Comparison of ENCODE assay signal across 25 cellular contexts in genomic region chr10:4151466-4151865, GRCh38.
A peak's percentile ranks its signal among the peaks of the same experiment; 100 is the strongest.
DNase-seq lines count a peak whose midpoint lies in the region; ATAC-seq, FAIRE-seq and TF ChIP-seq lines count a peak whose summit lies in the region.
"Had no signal": no experiment of that assay in that cellular context is flagged by ENCODE, and none has a peak within 500 bp of the region (broad histone marks: within the 10 kb centered on the region; RNA-seq: fewer than 3 reads in every experiment).

No MANE protein-coding gene starts in this region.

- ATAC-seq in heart right ventricle (no peak), upper lobe of right lung (peak; percentile 46)
- ATAC-seq in stimulated activated memory B cell treated with anti-CD40 and anti-IgM and Interleukin-4, amounts not matched to agents 10 μg/mL and 1 μg/mL and 100 μg/mL, for 72 hours = no peak
- ATAC-seq: psoas muscle had no signal

- no peak overlapping the region for H3K4me3 ChIP-seq in cardiac muscle cell
- no peak overlapping the region for H3K4me3 ChIP-seq in heart right ventricle
- H3K4me3 ChIP-seq in brain microvascular endothelial cell (ENCODE audit: low read depth, low read length) = no peak overlapping the region
- H3K4me3 ChIP-seq in kidney (ENCODE audit: low read length in 2 of 2) = no peak overlapping the region
- H3K4me3 ChIP-seq in upper lobe of right lung = no peak overlapping the region
- H3K4me3 ChIP-seq in stomach = no peak overlapping the region
- H3K4me3 ChIP-seq in suprapubic skin = no peak overlapping the region
- H3K4me3 ChIP-seq: psoas muscle had no signal

- TF ChIP-seq CTCF in cardiac muscle cell (IDR thresholded peaks at IDR 0.05; ENCODE audit: low read depth, low read length) (peak; percentile 17), heart right ventricle (IDR thresholded peaks at IDR 0.05) (peak in 2 of 9 donors; percentile 9), brain microvascular endothelial cell (IDR thresholded peaks at IDR 0.05; ENCODE audit: low read depth, low read length, missing control alignments) (peak; percentile 42), kidney (IDR thresholded peaks at IDR 0.05; ENCODE audit: borderline replicate concordance, extremely low read depth, insufficient read depth) (peak; percentile 3), upper lobe of right lung (IDR thresholded peaks at IDR 0.05) (no peak), stomach (IDR thresholded peaks at IDR 0.05) (no peak), suprapubic skin (IDR thresholded peaks at IDR 0.05) (no peak)

- H3K4me1 ChIP-seq in cardiac muscle cell (ENCODE audit: low read depth) (no peaks in the 10 kb centered on the region), heart right ventricle (peaks cover 0 to 5% (median 0%) of the 10 kb centered on the region in 9 donors), kidney (ENCODE audit: control insufficient read depth in 1 of 2, insufficient read depth in 1 of 2, low read depth in 1 of 2, low read length in 2 of 2) (no peaks in the 10 kb centered on the region), upper lobe of right lung (no peaks in the 10 kb centered on the region), stomach (no peaks in the 10 kb centered on the region), suprapubic skin (no peaks in the 10 kb centered on the region)

- H3K4me3 Mint-ChIP-seq in stimulated activated memory B cell treated with anti-CD40 and anti-IgM and Interleukin-4, amounts not matched to agents 10 μg/mL and 1 μg/mL and 100 μg/mL, for 72 hours = no peak overlapping the region
- H3K4me3 Mint-ChIP-seq: activated CD4-positive, alpha-beta memory T cell treated with anti-CD3 and anti-CD28 coated beads for 36 hours; CD4-positive, alpha-beta T cell; nephron progenitor cell had no signal

- no peaks in the 10 kb centered on the region for H3K9me3 ChIP-seq in cardiac muscle cell (ENCODE audit: low read depth)
- H3K9me3 ChIP-seq in heart right ventricle = no peaks in the 10 kb centered on the region
- H3K9me3 ChIP-seq in kidney (ENCODE audit: control insufficient read depth in 1 of 2, low read length in 2 of 2) = no peaks in the 10 kb centered on the region
- H3K9me3 ChIP-seq in upper lobe of right lung = no peaks in the 10 kb centered on the region
- H3K9me3 ChIP-seq in stomach = no peaks in the 10 kb centered on the region
- H3K9me3 ChIP-seq in suprapubic skin = no peaks in the 10 kb centered on the region
- H3K9me3 ChIP-seq: psoas muscle had no signal

- no peak overlapping the region for H3K27ac ChIP-seq in cardiac muscle cell
- H3K27ac ChIP-seq in heart right ventricle = no peak overlapping the region
- H3K27ac ChIP-seq in brain microvascular endothelial cell = no peak overlapping the region
- H3K27ac ChIP-seq in kidney (ENCODE audit: low read depth in 2 of 2, low read length in 2 of 2) = no peak overlapping the region
- no peak overlapping the region for H3K27ac ChIP-seq in upper lobe of right lung
- H3K27ac ChIP-seq in stomach = no peak overlapping the region
- H3K27ac ChIP-seq in suprapubic skin = no peak overlapping the region
- H3K27ac ChIP-seq: HL-60, psoas muscle had no signal

- H3K4me1 Mint-ChIP-seq in stimulated activated memory B cell treated with anti-CD40 and anti-IgM and Interleukin-4, amounts not matched to agents 10 μg/mL and 1 μg/mL and 100 μg/mL, for 72 hours = peaks cover 6% of the 10 kb centered on the region

- TF ChIP-seq EP300 in stomach (IDR thresholded peaks at IDR 0.05) = no peak
- no peak for TF ChIP-seq EP300 in suprapubic skin (IDR thresholded peaks at IDR 0.05)

- H3K27ac Mint-ChIP-seq in stimulated activated memory B cell treated with anti-CD40 and anti-IgM and Interleukin-4, amounts not matched to agents 10 μg/mL and 1 μg/mL and 100 μg/mL, for 72 hours = no peak overlapping the region
- H3K27ac Mint-ChIP-seq: CD4-positive, alpha-beta T cell; nephron progenitor cell had no signal

- H3K27me3 ChIP-seq in cardiac muscle cell (no peaks in the 10 kb centered on the region), heart right ventricle (no peaks in the 10 kb centered on the region), brain microvascular endothelial cell (replicated peaks) (no peaks in the 10 kb centered on the region), upper lobe of right lung (no peaks in the 10 kb centered on the region), stomach (no peaks in the 10 kb centered on the region), suprapubic skin (no peaks in the 10 kb centered on the region)

- H3K36me3 Mint-ChIP-seq in stimulated activated memory B cell treated with anti-CD40 and anti-IgM and Interleukin-4, amounts not matched to agents 10 μg/mL and 1 μg/mL and 100 μg/mL, for 72 hours = no peaks in the 10 kb centered on the region
- H3K36me3 Mint-ChIP-seq: activated CD4-positive, alpha-beta memory T cell treated with anti-CD3 and anti-CD28 coated beads for 36 hours had no signal

- intact Hi-C loops in heart right ventricle (cut with DNase I) = no loop called here
- intact Hi-C loops in kidney (cut with DNase I) = no loop called here
- intact Hi-C loops in upper lobe of right lung (cut with DNase I) = no loop called here
- intact Hi-C loops in stomach (cut with DNase I; ENCODE audit: low total_unique reads) = no loop called here

- TF ChIP-seq POLR2A in stomach (IDR thresholded peaks at IDR 0.05) (no peak), suprapubic skin (IDR thresholded peaks at IDR 0.05) (no peak)

- peaks cover 7% of the 10 kb centered on the region for H3K9me3 Mint-ChIP-seq in stimulated activated memory B cell treated with anti-CD40 and anti-IgM and Interleukin-4, amounts not matched to agents 10 μg/mL and 1 μg/mL and 100 μg/mL, for 72 hours
- H3K9me3 Mint-ChIP-seq: activated CD4-positive, alpha-beta memory T cell treated with anti-CD3 and anti-CD28 coated beads for 36 hours; CD4-positive, alpha-beta T cell; nephron progenitor cell had no signal

- no peak for FAIRE-seq in kidney (lab: Jason Lieb, UNC)
- FAIRE-seq: small intestine, TTC549 had no signal

- DNase-seq in cardiac muscle cell (ENCODE audit: low read depth in 1 of 2, low spot score in 1 of 2) (peak; percentile 6 to 13), heart right ventricle (no peak), brain microvascular endothelial cell (no peak), kidney (no peak), upper lobe of right lung (no peak), stomach (no peak), suprapubic skin (ENCODE audit: low spot score in 2 of 2) (no peak)
- DNase-seq: activated CD4-positive, alpha-beta memory T cell treated with anti-CD3 and anti-CD28 coated beads for 36 hours; activated gamma-delta T cell treated with Interleukin-2 at 50 U/mL for 16 hours; activated T-cell treated with anti-CD3 and anti-CD28 coated beads for 4 hours; anterior cingulate cortex; CD4-positive, alpha-beta T cell; effector memory CD4-positive, alpha-beta T cell; head of caudate nucleus; KG1; NCI-H2029; NCI-H446 treated with DMSO at 0.1 percent for 48 hours; nephron progenitor cell; psoas muscle; small intestine; stimulated activated CD4-positive, alpha-beta T cell treated with anti-CD3 and anti-CD28 coated beads, Interleukin-4, amount 100 ng/mL, for 1 hour; SW 1271 had no signal

- H3K9ac ChIP-seq in kidney (ENCODE audit: low read length in 2 of 2) = no peak overlapping the region

- in situ Hi-C loops in brain microvascular endothelial cell (cut with HindIII; ENCODE audit: low pct_ligation_motif_present, low sequenced_read_pairs) = no loop called here

- H3K36me3 ChIP-seq in cardiac muscle cell = no peaks in the 10 kb centered on the region
- H3K36me3 ChIP-seq in heart right ventricle = no peaks in the 10 kb centered on the region
- no peaks in the 10 kb centered on the region for H3K36me3 ChIP-seq in brain microvascular endothelial cell (replicated peaks)
- H3K36me3 ChIP-seq in kidney (ENCODE audit: control insufficient read depth in 1 of 2, insufficient read depth in 2 of 2, low read length in 2 of 2) = no peaks in the 10 kb centered on the region
- H3K36me3 ChIP-seq in upper lobe of right lung = no peaks in the 10 kb centered on the region
- H3K36me3 ChIP-seq in stomach = no peaks in the 10 kb centered on the region
- H3K36me3 ChIP-seq in suprapubic skin = no peaks in the 10 kb centered on the region

- peaks cover 3% of the 10 kb centered on the region for H3K27me3 Mint-ChIP-seq in stimulated activated memory B cell treated with anti-CD40 and anti-IgM and Interleukin-4, amounts not matched to agents 10 μg/mL and 1 μg/mL and 100 μg/mL, for 72 hours
- H3K27me3 Mint-ChIP-seq: activated CD4-positive, alpha-beta memory T cell treated with anti-CD3 and anti-CD28 coated beads for 36 hours; CD4-positive, alpha-beta T cell had no signal

- WGBS in heart right ventricle, 2 donors = 82% methylated on average over 16 of the region's 16 CpGs
- 71 to 78% (median 75%) methylated on average over 16 of the region's 16 CpGs for WGBS in stomach, 5 donors
- 89% methylated on average over 16 of the region's 16 CpGs for WGBS in suprapubic skin

Comparison
In these comparisons a context has a peak if more than half of its experiments do, and no peak if none do; other contexts are left out.
1. DNase-seq: peak in cardiac muscle cell (2 of 2); none in heart right ventricle (0 of 2), brain microvascular endothelial cell (single experiment), kidney (single experiment), upper lobe of right lung (single experiment), stomach (single experiment) and suprapubic skin (0 of 2).
2. CTCF ChIP-seq: peak in cardiac muscle cell (single experiment), brain microvascular endothelial cell (single experiment) and kidney (single experiment); none in upper lobe of right lung (single experiment), stomach (0 of 7) and suprapubic skin (0 of 2).